ENCODE assay signal across 18 cellular contexts in the genomic region with DNA sequence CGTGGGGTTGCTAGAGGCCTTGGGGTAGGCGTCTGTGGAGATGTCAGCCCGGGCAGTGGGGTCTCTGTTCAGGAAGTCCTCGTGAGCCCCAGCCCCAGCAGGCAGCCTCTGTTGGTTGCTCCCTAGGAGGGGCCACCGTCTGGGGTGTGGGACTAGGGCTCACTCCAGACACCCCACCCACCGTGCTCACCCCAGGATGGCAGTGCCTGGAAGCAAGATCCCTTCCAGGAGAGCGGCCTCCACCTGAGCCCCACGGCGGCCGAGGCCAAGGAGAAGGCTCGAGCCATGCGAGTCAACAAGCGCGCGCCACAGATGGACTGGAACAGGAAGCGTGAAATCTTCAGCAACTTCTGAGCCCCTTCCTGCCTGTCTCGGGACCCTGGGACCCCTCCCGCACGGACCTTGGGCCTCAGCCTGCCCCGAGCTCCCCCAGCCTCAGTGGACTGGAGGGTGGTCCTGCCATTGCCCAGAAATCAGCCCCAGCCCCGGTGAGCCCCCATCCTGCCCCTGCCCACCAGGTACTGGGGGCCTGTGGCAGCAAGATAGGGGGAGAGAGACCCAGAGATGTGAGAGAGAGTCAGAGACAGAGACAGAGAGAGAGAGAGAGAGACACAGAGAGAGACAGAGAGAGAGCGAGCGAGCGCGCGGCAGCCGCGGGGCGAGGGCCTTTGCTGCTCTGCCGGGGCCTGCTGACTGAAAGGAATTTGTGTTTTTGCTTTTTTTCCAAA. TPM values are rescaled to one million over a fixed set of nuclear protein-coding genes. Genes with fewer than 3 reads are reported as not detected.
A peak's percentile ranks its signal among the peaks of the same experiment; 100 is the strongest.
DNase-seq lines count a peak whose midpoint lies in the region; ATAC-seq and TF ChIP-seq lines count a peak whose summit lies in the region.
"Had no signal": no experiment of that assay in that cellular context is flagged by ENCODE, and none has a peak within 500 bp of the region (broad histone marks: within the 10 kb centered on the region; RNA-seq: fewer than 3 reads in every experiment).

No MANE protein-coding gene starts in this region.

- H3K27me3 ChIP-seq in breast epithelium (no peaks in the 10 kb centered on the region), mammary epithelial cell (ENCODE audit: insufficient read depth, low read length) (no peaks in the 10 kb centered on the region), gastroesophageal sphincter (no peaks in the 10 kb centered on the region), prostate gland (replicated peaks; ENCODE audit: insufficient read depth) (no peaks in the 10 kb centered on the region), adrenal gland (no peaks in the 10 kb centered on the region)
- H3K27me3 ChIP-seq: MG63 had no signal

- H3K4me2 ChIP-seq in mammary epithelial cell (ENCODE audit: insufficient read depth, low read depth, low read length): no peak overlapping the region

- H3K4me1 ChIP-seq in breast epithelium (peaks cover 33 to 41% of the 10 kb centered on the region in 2 donors), mammary epithelial cell (ENCODE audit: insufficient read depth, low read length) (peaks cover 39% of the 10 kb centered on the region), gastroesophageal sphincter (peaks cover 0 to 92% (median 75%) of the 10 kb centered on the region in 3 donors), prostate gland (replicated peaks) (peaks cover 54% of the 10 kb centered on the region), urinary bladder (ENCODE audit: insufficient read depth) (peaks cover 4% of the 10 kb centered on the region), adrenal gland (replicated peaks in 1 of 2) (peaks cover 9 to 62% of the 10 kb centered on the region in 2 donors)

- TF ChIP-seq CTCF in breast epithelium (IDR thresholded peaks at IDR 0.05): no peak
- no peak for TF ChIP-seq CTCF in mammary epithelial cell (conservative IDR thresholded peaks at IDR 0.05 in 1 of 2, IDR thresholded peaks at IDR 0.05 in 1 of 2; ENCODE audit: extremely low read depth in 1 of 2, insufficient read depth in 1 of 2, low read depth in 1 of 2, low read length in 2 of 2)
- TF ChIP-seq CTCF in gastroesophageal sphincter (IDR thresholded peaks at IDR 0.05): no peak
- no peak for TF ChIP-seq CTCF in prostate gland (IDR thresholded peaks at IDR 0.05)
- no peak for TF ChIP-seq CTCF in adrenal gland (IDR thresholded peaks at IDR 0.05)

- no TSS peak for BruUV-seq in mammary epithelial cell (replicated peaks; lab: Mats Ljungman, UMichigan)

- 82% methylated on average over 12 of the region's 30 CpGs for WGBS in mammary epithelial cell (ENCODE audit: low coverage, missing lambda C conversion rate)
- WGBS in gastroesophageal sphincter (ENCODE audit: low coverage in 1 of 2), 2 donors: 50 to 76% methylated on average over 1 to 13 of the region's 30 CpGs
- 81% methylated on average over 30 of the region's 30 CpGs for WGBS in prostate gland
- WGBS in urinary bladder: 63% methylated on average over 30 of the region's 30 CpGs
- WGBS in adrenal gland, 4 donors: 73 to 77% (median 75%) methylated on average over 17 to 30 of the region's 30 CpGs

- no peak for TF ChIP-seq EP300 in gastroesophageal sphincter (IDR thresholded peaks at IDR 0.05)

- H3K9me3 ChIP-seq in breast epithelium: no peaks in the 10 kb centered on the region
- no peaks in the 10 kb centered on the region for H3K9me3 ChIP-seq in mammary epithelial cell (replicated peaks; ENCODE audit: insufficient read depth, low read length)
- H3K9me3 ChIP-seq in gastroesophageal sphincter: no peaks in the 10 kb centered on the region
- H3K9me3 ChIP-seq in prostate gland: no peaks in the 10 kb centered on the region
- no peaks in the 10 kb centered on the region for H3K9me3 ChIP-seq in adrenal gland (replicated peaks in 1 of 3)
- H3K9me3 ChIP-seq: MG63 had no signal

- no peaks in the 10 kb centered on the region for H3K79me2 ChIP-seq in mammary epithelial cell (ENCODE audit: insufficient read depth, low read length)

- intact Hi-C loops in breast epithelium (cut with DNase I; ENCODE audit: low total_unique reads) (no loop called here), mammary epithelial cell (cut with micrococcal nuclease) (no loop called here), prostate gland (cut with DNase I) (no loop called here), adrenal gland (cut with DNase I) (no loop called here)

- H2AFZ ChIP-seq in mammary epithelial cell (ENCODE audit: low read depth, low read length): no peak overlapping the region

- no peak for DNase-seq in breast epithelium (ENCODE audit: low spot score in 2 of 2)
- DNase-seq in mammary epithelial cell: no peak
- no peak for DNase-seq in prostate gland (ENCODE audit: low spot score)
- no peak for DNase-seq in NCI-H82 treated with DMSO at 0.1 percent for 48 hours (lab: John Stamatoyannopoulos, UW; ENCODE audit: unreplicated experiment)
- no peak for DNase-seq in adrenal gland
- DNase-seq: 8988T; activated B cell treated with CpG ODN at 0.5 μM for 24 hours; activated CD8-positive, alpha-beta memory T cell treated with anti-CD3 and anti-CD28 coated beads, Interleukin-2, amount 10 ng/mL, durations not matched to agents 7 days and 5 days; activated naive CD4-positive, alpha-beta T cell treated with anti-CD3 and anti-CD28 coated beads, Interleukin-2, amount 50 U/mL, for 16 hours; COR-L47; H7; MG63; midbrain; NCI-H2171; retina had no signal

- H3K36me3 ChIP-seq in breast epithelium (no peaks in the 10 kb centered on the region), mammary epithelial cell (ENCODE audit: insufficient read depth, low read length) (no peaks in the 10 kb centered on the region), gastroesophageal sphincter (peaks cover 0 to 26% of the 10 kb centered on the region in 2 donors), prostate gland (no peaks in the 10 kb centered on the region), urinary bladder (ENCODE audit: insufficient read depth) (no peaks in the 10 kb centered on the region), adrenal gland (replicated peaks in 1 of 2) (no peaks in the 10 kb centered on the region)
- H3K36me3 ChIP-seq: MG63 had no signal

- no peaks in the 10 kb centered on the region for H4K20me1 ChIP-seq in mammary epithelial cell (ENCODE audit: insufficient read depth, low read length)

- ATAC-seq in gastroesophageal sphincter (no peak), HG03025 (IDR thresholded peaks at IDR 0.05; ENCODE audit: low FRiP score, unreplicated experiment) (no peak)
- ATAC-seq: activated CD8-positive, alpha-beta memory T cell treated with anti-CD3 and anti-CD28 coated beads, Interleukin-2, amount 10 ng/mL, durations not matched to agents 7 days and 5 days had no signal

- CTCF ChIA-PET in mammary epithelial cell (lab: Charles Lee; ENCODE audit: low non-redundant PET): no interaction called here

- in situ Hi-C loops in mammary epithelial cell (cut with MboI; ENCODE audit: low sequenced_read_pairs in 2 of 2): no loop called here

- no peak for TF ChIP-seq POLR2A in breast epithelium (IDR thresholded peaks at IDR 0.05)
- TF ChIP-seq POLR2A in gastroesophageal sphincter (IDR thresholded peaks at IDR 0.05): no peak
- no peak for TF ChIP-seq POLR2A in prostate gland (IDR thresholded peaks at IDR 0.05)
- TF ChIP-seq POLR2A in adrenal gland (IDR thresholded peaks at IDR 0.05): no peak

- H3K9ac ChIP-seq in mammary epithelial cell (ENCODE audit: insufficient read depth, low read length): no peak overlapping the region

- H3K27ac ChIP-seq in breast epithelium: peak overlapping the region; percentile 92 to 93
- H3K27ac ChIP-seq in mammary epithelial cell (ENCODE audit: insufficient read depth, low read depth, low read length): no peak overlapping the region
- peak overlapping the region in 3 of 4 donors; percentile 90 to 92 (median 92) for H3K27ac ChIP-seq in gastroesophageal sphincter
- H3K27ac ChIP-seq in prostate gland: peak overlapping the region; percentile 66 to 86
- H3K27ac ChIP-seq in urinary bladder (ENCODE audit: low read depth): peak overlapping the region; percentile 95
- H3K27ac ChIP-seq in adrenal gland: peak overlapping the region in 2 of 5 donors; percentile 72 to 90

- H3K4me3 ChIP-seq in breast epithelium (peak overlapping the region in 1 of 3 donors; percentile 43), mammary epithelial cell (replicated peaks in 1 of 3; ENCODE audit: insufficient read depth in 1 of 3, low read depth in 2 of 3, low read length in 3 of 3) (no peak overlapping the region), gastroesophageal sphincter (no peak overlapping the region), prostate gland (no peak overlapping the region), urinary bladder (ENCODE audit: low read depth, low read length) (no peak overlapping the region), adrenal gland (no peak overlapping the region)
- H3K4me3 ChIP-seq: MG63 had no signal

- dilution Hi-C loops in mammary epithelial cell (cut with HindIII; ENCODE audit: low sequenced_read_pairs): loop anchor here (5.0 to 10.0 kb wide), 8 partner anchors 35 to 467 kb away; partner anchors contain the start of genes CCNF and RNF151

RNA-seq across cellular contexts. Expression of gene NTHL1, which starts 9.8 kb away (rescaled TPM):
- total RNA-seq in breast epithelium (10 to 100 TPM; 10.6 to 27.9 (median 16.1) TPM), mammary epithelial cell (10 to 100 TPM; 11.3 to 23.2 TPM), gastroesophageal sphincter (10 to 100 TPM; 18.4 to 25.4 (median 21.6) TPM), prostate gland (10 to 100 TPM; 16.4 to 24.9 TPM), urinary bladder (13.7 TPM), adrenal gland (10 to 100 TPM in 6 of 8 donors, 1 to 10 TPM in 2; 7.9 to 29.3 (median 14.4) TPM)
- polyA plus RNA-seq in mammary epithelial cell (21.3 TPM), urinary bladder (28.5 TPM), adrenal gland (10 to 100 TPM in 2 of 3 donors, 1 to 10 TPM in 1; 1.5 to 36.6 (median 34.3) TPM)
- 13.9 TPM for polyA minus RNA-seq in mammary epithelial cell

RNA-seq across cellular contexts. Expression of gene TSC2, which starts 10.0 kb away (rescaled TPM):
- total RNA-seq in breast epithelium (10 to 100 TPM; 41.6 to 52.4 (median 48.9) TPM), mammary epithelial cell (10 to 100 TPM; 56.2 to 92.0 TPM), gastroesophageal sphincter (10 to 100 TPM; 36.3 to 78.8 (median 54.6) TPM), prostate gland (100 to 1,000 TPM in 1 of 2 donors, 10 to 100 TPM in 1; 86.3 to 168 TPM), urinary bladder (50.2 TPM), adrenal gland (100 to 1,000 TPM in 2 of 8 donors, 10 to 100 TPM in 6; 44.7 to 148 (median 92.6) TPM)
- polyA plus RNA-seq in mammary epithelial cell (33.9 TPM), urinary bladder (55.9 TPM), adrenal gland (100 to 1,000 TPM in 2 of 3 donors, 10 to 100 TPM in 1; 56.9 to 333 (median 105) TPM)
- polyA minus RNA-seq in mammary epithelial cell: 155 TPM

RNA-seq across cellular contexts. Expression of gene NHERF2, which starts 11.1 kb away (rescaled TPM):
- total RNA-seq in breast epithelium (10 to 100 TPM; 31.5 to 58.3 (median 38.9) TPM), mammary epithelial cell (10 to 100 TPM in 1 of 2 donors, 1 to 10 TPM in 1; 8.3 to 19.0 TPM), gastroesophageal sphincter (100 to 1,000 TPM in 1 of 4 donors, 10 to 100 TPM in 3; 43.8 to 106 (median 63.8) TPM), prostate gland (100 to 1,000 TPM; 118 to 170 TPM), urinary bladder (25.9 TPM), adrenal gland (100 to 1,000 TPM in 2 of 8 donors, 10 to 100 TPM in 6; 49.2 to 155 (median 67.7) TPM)
- polyA plus RNA-seq in mammary epithelial cell (9.5 TPM), urinary bladder (111 TPM), adrenal gland (100 to 1,000 TPM in 2 of 3 donors, 10 to 100 TPM in 1; 12.5 to 263 (median 147) TPM)
- polyA minus RNA-seq in mammary epithelial cell: 0.62 TPM

RNA-seq across cellular contexts. Expression of gene NPW, which starts 18.2 kb away (rescaled TPM):
- total RNA-seq in breast epithelium (not detected), mammary epithelial cell (1 to 10 TPM in 1 of 2 donors, not detected in 1; 1.6 TPM), gastroesophageal sphincter (not detected), prostate gland (1 to 10 TPM; 1.8 to 3.6 TPM), urinary bladder (not detected), adrenal gland (1 to 10 TPM in 2 of 8 donors, under 1 TPM in 1, not detected in 5; 0.50 to 3.9 (median 1.0) TPM)
- polyA plus RNA-seq in mammary epithelial cell (0.18 TPM), urinary bladder (0.08 TPM), adrenal gland (1 to 10 TPM in 1 of 3 donors, under 1 TPM in 1, not detected in 1; 0.88 to 1.3 TPM)
- not detected for polyA minus RNA-seq in mammary epithelial cell

RNA-seq across cellular contexts. Expression of gene ZNF598, which starts 28.2 kb away (rescaled TPM):
- 10 to 100 TPM; 16.0 to 25.2 (median 22.2) TPM for total RNA-seq in breast epithelium
- 100 to 1,000 TPM in 1 of 2 donors, 10 to 100 TPM in 1; 31.8 to 133 TPM for total RNA-seq in mammary epithelial cell
- polyA plus RNA-seq in mammary epithelial cell: 45.4 TPM
- 13.2 TPM for polyA minus RNA-seq in mammary epithelial cell
- total RNA-seq in gastroesophageal sphincter: 10 to 100 TPM; 28.5 to 43.0 (median 34.6) TPM
- total RNA-seq in prostate gland: 10 to 100 TPM; 30.7 to 74.3 TPM
- total RNA-seq in urinary bladder: 6.3 TPM
- 38.4 TPM for polyA plus RNA-seq in urinary bladder
- total RNA-seq in adrenal gland: 10 to 100 TPM; 17.3 to 36.6 (median 29.0) TPM
- polyA plus RNA-seq in adrenal gland: 10 to 100 TPM in 2 of 3 donors, 1 to 10 TPM in 1; 8.3 to 51.5 (median 37.9) TPM
